Comparison of ENCODE assay signal across 9 cellular contexts in the genomic region with DNA sequence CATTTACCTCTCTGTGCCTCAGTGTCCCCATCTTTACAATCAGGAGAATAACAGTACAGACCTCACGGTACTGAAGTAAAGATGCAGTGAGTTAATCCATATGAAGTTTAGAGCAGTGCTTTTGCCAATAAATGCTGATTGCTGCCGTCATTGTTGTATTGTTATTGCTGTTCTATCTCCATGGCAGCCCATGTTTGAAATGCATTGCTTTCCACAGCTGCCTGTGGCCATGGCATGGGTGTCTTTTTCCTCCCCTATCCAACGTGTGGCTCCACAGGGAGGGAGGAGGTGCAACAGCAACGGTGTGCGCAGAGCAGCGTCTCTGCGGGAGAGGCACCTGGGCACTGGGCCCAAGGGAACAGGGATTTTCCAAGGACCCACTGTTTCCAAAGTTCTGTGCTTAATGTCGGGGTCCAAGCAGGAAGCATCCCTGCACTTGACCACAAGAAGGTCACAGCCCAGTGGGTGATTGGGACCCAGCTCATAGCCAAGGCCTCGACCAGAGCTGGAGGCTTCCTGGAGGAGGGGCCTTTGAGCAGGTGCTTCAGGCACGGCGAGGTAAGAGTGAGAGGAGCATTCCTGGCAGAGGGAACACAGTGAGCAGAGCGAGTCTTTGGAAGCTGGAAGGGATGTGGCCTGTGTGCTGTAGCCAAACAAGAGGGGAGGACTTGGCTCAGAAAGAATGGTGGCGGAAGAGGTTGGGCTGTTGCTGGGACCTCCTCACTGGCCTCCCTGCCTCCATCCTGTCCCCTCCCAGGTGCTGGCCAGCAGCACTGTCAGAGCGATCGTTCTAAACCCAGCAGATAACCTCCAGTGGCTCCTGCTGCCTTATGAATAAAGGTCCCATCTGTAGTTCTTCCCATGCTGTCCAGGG. TPM values are rescaled to one million over a fixed set of nuclear protein-coding genes. Genes with fewer than 3 reads are reported as not detected.
A peak's percentile ranks its signal among the peaks of the same experiment; 100 is the strongest.
DNase-seq lines count a peak whose midpoint lies in the region; FAIRE-seq and TF ChIP-seq lines count a peak whose summit lies in the region.
"Had no signal": no experiment of that assay in that cellular context is flagged by ENCODE, and none has a peak within 500 bp of the region (broad histone marks: within the 10 kb centered on the region; RNA-seq: fewer than 3 reads in every experiment).

No MANE protein-coding gene starts in this region.

- no peaks in the 10 kb centered on the region for H3K9me3 Mint-ChIP-seq in progenitor cell of endocrine pancreas (ENCODE audit: low read depth)
- no peaks in the 10 kb centered on the region for H3K9me3 Mint-ChIP-seq in T-helper 2 cell treated with Interferon-gamma antibody and Interleukin-4, amounts not matched to agents 5 μg/mL and 100 μg/mL, for 36 hours
- H3K9me3 Mint-ChIP-seq: T-helper 1 cell treated with Interleukin-12 subunit alpha and Interleukin-12 subunit beta and Interleukin-4 antibody, amounts not matched to agents 30 μg/mL and 1 μg/mL, for 36 hours had no signal

- H3K4me3 ChIP-seq in PC-9 (peak overlapping the region; percentile 31; the same call in 1 of the 2 replicates), fibroblast of lung (replicated peaks in 1 of 4; ENCODE audit: control extremely low read depth in 1 of 4, insufficient read depth in 1 of 4, low read depth in 3 of 4, low read length in 4 of 4) (no peak overlapping the region)

- POLR2A ChIA-PET in PC-9 (lab: Charles Lee; ENCODE audit: unreplicated experiment) = interaction anchor here (0.5 to 0.6 kb wide), 2 partner anchors 287 to 634 kb away, joined by 3 to 4 read pairs; a partner anchor contains a TSS

- no TSS peak for BruUV-seq in PC-9 (replicated peaks; lab: Mats Ljungman, UMichigan)

- intact Hi-C loops in PC-9 (cut with micrococcal nuclease; ENCODE audit: unreplicated experiment) = loop anchor here (2.0 to 5.0 kb wide), 2 partner anchors 98 to 287 kb away; a partner anchor contains a TSS
- intact Hi-C loops in head of caudate nucleus (cut with DNase I) = loop anchor here (5.0 to 10.0 kb wide), 3 partner anchors 37 to 172 kb away; no protein-coding TSS in a partner anchor

- H3K4me2 ChIP-seq in PC-9 (peak overlapping the region; percentile 88), fibroblast of lung (ENCODE audit: extremely low read depth, insufficient read depth, low read length) (peak overlapping the region; percentile 64)

- H3K27me3 ChIP-seq in PC-9 (ENCODE audit: insufficient read depth, low read depth) = no peaks in the 10 kb centered on the region
- no peaks in the 10 kb centered on the region for H3K27me3 ChIP-seq in fibroblast of lung (ENCODE audit: control insufficient read depth, insufficient read depth, low read length)

- H3K27me3 Mint-ChIP-seq in progenitor cell of endocrine pancreas = no peaks in the 10 kb centered on the region
- H3K27me3 Mint-ChIP-seq in T-helper 2 cell treated with Interferon-gamma antibody and Interleukin-4, amounts not matched to agents 5 μg/mL and 100 μg/mL, for 36 hours (ENCODE audit: low read depth) = no peaks in the 10 kb centered on the region

- H3K9ac ChIP-seq in fibroblast of lung (ENCODE audit: insufficient read depth, low read length) = peak overlapping the region; percentile 48

- DNase-seq in DMS153 treated with DMSO at 0.1 percent for 48 hours (lab: John Stamatoyannopoulos, UW; ENCODE audit: unreplicated experiment) (peak; percentile 44), PC-9 (peak; percentile 24 to 53), fibroblast of lung (ENCODE audit: low read depth in 2 of 2) (peak; percentile 49 to 56), progenitor cell of endocrine pancreas (ENCODE audit: low spot score, unreplicated experiment) (no peak), head of caudate nucleus (no peak), NCI-H524 (lab: John Stamatoyannopoulos, UW) (no peak), D721Med (ENCODE audit: insufficient read length, low spot score) (no peak)
- DNase-seq in T-helper 2 cell treated with Interferon-gamma antibody and Interleukin-4, amounts not matched to agents 5 μg/mL and 100 μg/mL, for 36 hours (ENCODE audit: low spot score) = no peak

- no peak for FAIRE-seq in D721Med (lab: Jason Lieb, UNC)

- peaks cover 45% of the 10 kb centered on the region for H3K4me1 Mint-ChIP-seq in progenitor cell of endocrine pancreas (ENCODE audit: low read depth)
- peaks cover 15% of the 10 kb centered on the region for H3K4me1 Mint-ChIP-seq in T-helper 2 cell treated with Interferon-gamma antibody and Interleukin-4, amounts not matched to agents 5 μg/mL and 100 μg/mL, for 36 hours (ENCODE audit: low read depth)

- CTCF ChIA-PET in PC-9 (lab: Charles Lee) = no interaction called here

- H3K4me1 ChIP-seq in PC-9 (replicated peaks; ENCODE audit: insufficient read depth) = peaks cover 69% of the 10 kb centered on the region
- H3K4me1 ChIP-seq in fibroblast of lung (ENCODE audit: control insufficient read depth, extremely low read depth, insufficient read depth, low read length) = peaks cover 25% of the 10 kb centered on the region

- H3K9me3 ChIP-seq in PC-9 (ENCODE audit: insufficient read depth, low read depth) = no peaks in the 10 kb centered on the region
- H3K9me3 ChIP-seq in fibroblast of lung (ENCODE audit: control insufficient read depth, insufficient read depth, low read depth, low read length) = no peaks in the 10 kb centered on the region

- H2AFZ ChIP-seq in PC-9 (no peak overlapping the region), fibroblast of lung (ENCODE audit: low read length) (no peak overlapping the region)

- peak overlapping the region; percentile 94 for H3K27ac Mint-ChIP-seq in progenitor cell of endocrine pancreas
- no peak overlapping the region for H3K27ac Mint-ChIP-seq in T-helper 2 cell treated with Interferon-gamma antibody and Interleukin-4, amounts not matched to agents 5 μg/mL and 100 μg/mL, for 36 hours
- H3K27ac Mint-ChIP-seq: T-helper 1 cell treated with Interleukin-12 subunit alpha and Interleukin-12 subunit beta and Interleukin-4 antibody, amounts not matched to agents 30 μg/mL and 1 μg/mL, for 36 hours had no signal

- no peaks in the 10 kb centered on the region for H3K9me2 ChIP-seq in PC-9 (ENCODE audit: insufficient read depth)

- H3K27ac ChIP-seq in PC-9 (peak overlapping the region; percentile 90), fibroblast of lung (ENCODE audit: insufficient read depth, low read length) (peak overlapping the region; percentile 92)

- H4K20me1 ChIP-seq in PC-9 (ENCODE audit: insufficient read depth) (0 out of 2 replicates have a peak, but pooled peaks cover 6% of the 10 kb centered on the region), fibroblast of lung (ENCODE audit: control insufficient read depth, extremely low read depth, insufficient read depth, low read length) (no peaks in the 10 kb centered on the region)

- peaks cover 2% of the 10 kb centered on the region for H3K36me3 Mint-ChIP-seq in progenitor cell of endocrine pancreas (ENCODE audit: insufficient read depth)
- peaks cover 5% of the 10 kb centered on the region for H3K36me3 Mint-ChIP-seq in T-helper 2 cell treated with Interferon-gamma antibody and Interleukin-4, amounts not matched to agents 5 μg/mL and 100 μg/mL, for 36 hours (ENCODE audit: low read depth)

- 0 out of 2 replicates have a peak, but pooled peaks cover 7% of the 10 kb centered on the region for H3K36me3 ChIP-seq in PC-9 (ENCODE audit: low read depth)
- H3K36me3 ChIP-seq in fibroblast of lung (ENCODE audit: control insufficient read depth, insufficient read depth, low read length) = peaks cover 4% of the 10 kb centered on the region

- H3K79me2 ChIP-seq in PC-9 (ENCODE audit: low read depth) = peaks cover 82% of the 10 kb centered on the region
- H3K79me2 ChIP-seq in fibroblast of lung (ENCODE audit: control insufficient read depth, insufficient read depth, low read length) = peaks cover 73% of the 10 kb centered on the region

- H3K4me3 Mint-ChIP-seq in progenitor cell of endocrine pancreas (ENCODE audit: low read depth) = peak overlapping the region; percentile 14
- H3K4me3 Mint-ChIP-seq in T-helper 2 cell treated with Interferon-gamma antibody and Interleukin-4, amounts not matched to agents 5 μg/mL and 100 μg/mL, for 36 hours = no peak overlapping the region

- peaks cover 48% of the 10 kb centered on the region for H3F3A ChIP-seq in PC-9 (ENCODE audit: insufficient read depth, low read depth)

- TF ChIP-seq CTCF in PC-9 (conservative IDR thresholded peaks at IDR 0.05) (no peak), fibroblast of lung (conservative IDR thresholded peaks at IDR 0.05 in 1 of 2, IDR thresholded peaks at IDR 0.05 in 1 of 2; ENCODE audit: low read depth in 1 of 2, low read length in 2 of 2) (no peak), progenitor cell of endocrine pancreas (IDR thresholded peaks at IDR 0.05; ENCODE audit: unreplicated experiment) (no peak), D721Med (IDR thresholded peaks at IDR 0.05; ENCODE audit: insufficient read depth, missing control alignments) (no peak)

RNA-seq across cellular contexts. Expression of a gene that starts 3.9 kb away (rescaled TPM):
- total RNA-seq in PC-9 (2021) (86.3 and 92.9 TPM in 2 replicates), fibroblast of lung (4.1 and 6.6 TPM in 2 replicates), progenitor cell of endocrine pancreas (69.0 and 75.0 TPM in 2 replicates)
- polyA plus RNA-seq in fibroblast of lung = 2.1 TPM in 2 replicates
- polyA plus RNA-seq in fibroblast of lung (2012) = 10.3 and 10.4 TPM in 2 replicates
- polyA minus RNA-seq in fibroblast of lung (ENCODE audit: low replicate concordance) = 9.3 and 9.7 TPM in 2 replicates

Comparison
In these comparisons a context has a peak if more than half of its experiments do, and no peak if none do; other contexts are left out.
1. DNase-seq: peak in DMS153 treated with DMSO at 0.1 percent for 48 hours (single experiment), PC-9 (2 of 2) and fibroblast of lung (2 of 2); none in progenitor cell of endocrine pancreas (single experiment), head of caudate nucleus (0 of 42), NCI-H524 (0 of 2), T-helper 2 cell treated with Interferon-gamma antibody and Interleukin-4, amounts not matched to agents 5 μg/mL and 100 μg/mL, for 36 hours (single experiment) and D721Med (single experiment).